Comparison of ENCODE assay signal across 24 cellular contexts in genomic region chr5:179967489-179967888, GRCh38. TPM values are rescaled to one million over a fixed set of nuclear protein-coding genes. Genes with fewer than 3 reads are reported as not detected.
DNase-seq lines count a peak whose midpoint lies in the region; ATAC-seq and TF ChIP-seq lines count a peak whose summit lies in the region.
"Had no signal": no experiment of that assay in that cellular context is flagged by ENCODE, and none has a peak within 500 bp of the region (broad histone marks: within the 10 kb centered on the region; RNA-seq: fewer than 3 reads in every experiment).

No MANE protein-coding gene starts in this region.

- H3K9me3 ChIP-seq in Karpas-422 (ENCODE audit: low read length) (no peaks in the 10 kb centered on the region), mucosa of descending colon (no peaks in the 10 kb centered on the region), ascending aorta (no peaks in the 10 kb centered on the region)
- H3K9me3 ChIP-seq: neutrophil, right atrium auricular region, upper lobe of left lung had no signal

- H3K36me3 ChIP-seq in Karpas-422 (ENCODE audit: insufficient read depth, low read length) (no peaks in the 10 kb centered on the region), mucosa of descending colon (ENCODE audit: low read depth) (no peaks in the 10 kb centered on the region), ascending aorta (peaks cover 28 to 55% of the 10 kb centered on the region in 2 donors), H7 (replicated peaks; ENCODE audit: control insufficient read depth, insufficient read depth, low read length) (peaks cover 19% of the 10 kb centered on the region)

- H3K79me2 ChIP-seq in Karpas-422 (ENCODE audit: low read length): no peaks in the 10 kb centered on the region

- H3K27ac ChIP-seq in Karpas-422 (ENCODE audit: low read length) (no peak overlapping the region), ascending aorta (no peak overlapping the region)
- H3K27ac ChIP-seq: coronary artery, foreskin keratinocyte, neutrophil, right atrium auricular region, RWPE1, upper lobe of left lung had no signal

- H2AFZ ChIP-seq in Karpas-422 (ENCODE audit: low read length): peak overlapping the region; percentile 23; the same call in 1 of the 2 replicates

- H3K4me2 ChIP-seq in Karpas-422 (ENCODE audit: low read depth, low read length, poor library complexity, severe bottlenecking): no peak overlapping the region

- H3K4me3 ChIP-seq in Karpas-422 (ENCODE audit: low read length) (no peak overlapping the region), choroid plexus epithelial cell (ENCODE audit: low read depth, low read length) (no peak overlapping the region), mucosa of descending colon (no peak overlapping the region), ascending aorta (no peak overlapping the region), H7 (ENCODE audit: insufficient read depth, low read depth, low read length) (no peak overlapping the region)
- H3K4me3 ChIP-seq: coronary artery, right atrium auricular region, upper lobe of left lung had no signal

- intact Hi-C loops in mucosa of descending colon (cut with DNase I, micrococcal nuclease) (no loop called here), ascending aorta (cut with DNase I) (no loop called here)

- no peak overlapping the region for H3K9ac ChIP-seq in Karpas-422 (ENCODE audit: low read length)

- no peaks in the 10 kb centered on the region for H3K27me3 ChIP-seq in Karpas-422 (ENCODE audit: low read length)
- H3K27me3 ChIP-seq in ascending aorta: no peaks in the 10 kb centered on the region
- no peaks in the 10 kb centered on the region for H3K27me3 ChIP-seq in H7 (ENCODE audit: control insufficient read depth, insufficient read depth, low read length)
- H3K27me3 ChIP-seq: foreskin keratinocyte, neutrophil, right atrium auricular region, upper lobe of left lung had no signal

- TF ChIP-seq CTCF in choroid plexus epithelial cell (conservative IDR thresholded peaks at IDR 0.05; ENCODE audit: low read depth, low read length) (no peak), mucosa of descending colon (IDR thresholded peaks at IDR 0.05) (no peak), ascending aorta (IDR thresholded peaks at IDR 0.05) (no peak)

- ATAC-seq in mucosa of descending colon (peak; percentile 88), GM21737 (IDR thresholded peaks at IDR 0.05; ENCODE audit: unreplicated experiment) (no peak)
- ATAC-seq: foreskin keratinocyte had no signal

- no peaks in the 10 kb centered on the region for H3K9me2 ChIP-seq in Karpas-422 (replicated peaks; ENCODE audit: insufficient read depth, low read length)

- H3K4me1 ChIP-seq in Karpas-422 (ENCODE audit: low read length): peaks cover 40% of the 10 kb centered on the region
- peaks cover 43% of the 10 kb centered on the region for H3K4me1 ChIP-seq in mucosa of descending colon (ENCODE audit: low read depth)
- no peaks in the 10 kb centered on the region for H3K4me1 ChIP-seq in ascending aorta
- H3K4me1 ChIP-seq: foreskin keratinocyte, right atrium auricular region had no signal

- H4K20me1 ChIP-seq in Karpas-422 (ENCODE audit: insufficient read depth, low read depth, low read length): no peaks in the 10 kb centered on the region

- DNase-seq in COLO668 (lab: John Stamatoyannopoulos, UW; ENCODE audit: unreplicated experiment) (peak; percentile 3), Karpas-422 (no peak), choroid plexus epithelial cell (ENCODE audit: low read depth) (peak; percentile 60), mucosa of descending colon (peak in 1 of 3 donors; percentile 72), ascending aorta (ENCODE audit: low spot score in 2 of 2) (no peak), NCI-H1694 (lab: John Stamatoyannopoulos, UW) (no peak), H7 (no peak)
- DNase-seq: ACHN; activated CD4-positive, alpha-beta T cell treated with anti-CD3 and anti-CD28 coated beads, Interleukin-2, amount 50 U/mL, for 1 hour; activated naive CD4-positive, alpha-beta T cell; anterior cingulate cortex; CD4-positive, alpha-beta memory T cell; foreskin keratinocyte; kidney glomerular epithelial cell; midbrain; NCI-H146; NCI-H226; NK-92 treated with Interleukin-12 subunit alpha and Interleukin-12 subunit beta, amount 100 ng/mL, for 24 hours; upper lobe of left lung had no signal

RNA-seq across cellular contexts. Expression of gene TBC1D9B, which starts 59.8 kb away (rescaled TPM):
- 66.0 and 106 TPM in 2 replicates for total RNA-seq in Karpas-422 (2014; rRNA removed; shearing (Covaris generic); ENCODE audit: low replicate concordance)
- total RNA-seq in mucosa of descending colon (100 to 1,000 TPM; 115 to 117 (median 116) TPM), ascending aorta (220 TPM)
- total RNA-seq in H7 (2014; rRNA removed; shearing (Covaris generic)): 48.1 and 61.2 TPM in 2 replicates

Comparison
In these comparisons a context has a peak if more than half of its experiments do, and no peak if none do; other contexts are left out.
1. DNase-seq: peak in COLO668 (single experiment) and choroid plexus epithelial cell (single experiment); none in Karpas-422 (single experiment), ascending aorta (0 of 2), NCI-H1694 (single experiment) and H7 (single experiment).